In the genomic region with DNA sequence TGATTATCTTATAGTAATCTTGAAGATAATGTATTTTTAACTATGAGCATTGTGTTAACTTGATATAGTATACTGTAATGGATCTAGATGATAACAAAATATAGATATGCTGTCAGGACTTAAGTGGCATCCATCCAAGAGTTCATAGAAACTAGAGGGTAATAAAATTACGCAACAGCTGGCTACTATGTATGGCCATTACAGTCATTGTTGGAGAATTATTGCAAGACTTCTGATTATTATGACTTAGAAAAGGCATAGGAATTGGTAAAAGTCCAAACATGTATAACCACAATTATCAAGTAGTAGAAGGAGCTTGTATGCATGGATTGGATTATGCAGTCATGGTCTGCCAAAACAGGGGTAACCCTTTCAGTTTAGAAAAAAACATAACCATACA, we compare ENCODE assay signal across 1 cellular context.
TF ChIP-seq lines count a peak whose summit lies in the region.

No MANE protein-coding gene starts in this region.

TF ChIP-seq in GM12878, 131 proteins besides CTCF, POLR2A, EP300 and RAD21:
- TF ChIP-seq ATF3 (IDR thresholded peaks at IDR 0.05; ENCODE audit: borderline replicate concordance, extremely low read depth, low read depth, low read length) (no peak), NR2C2 (IDR thresholded peaks at IDR 0.05; ENCODE audit: borderline replicate concordance, control insufficient read depth, insufficient read length, low read depth) (no peak), SPI1 (IDR thresholded peaks at IDR 0.05; ENCODE audit: borderline replicate concordance, insufficient read depth, low read depth, low read length) (no peak), ZNF24 (IDR thresholded peaks at IDR 0.05) (no peak), EED (IDR thresholded peaks at IDR 0.05; ENCODE audit: low read depth) (no peak), TCF12 (IDR thresholded peaks at IDR 0.05; ENCODE audit: low read depth, low read length) (no peak), BCL3 (IDR thresholded peaks at IDR 0.05; ENCODE audit: borderline replicate concordance, insufficient read depth, low read depth, low read length, poor library complexity, severe bottlenecking) (no peak), POU2F2 (IDR thresholded peaks at IDR 0.05; ENCODE audit: borderline replicate concordance, low read depth, low read length) (no peak), SIX5 (IDR thresholded peaks at IDR 0.05; ENCODE audit: low read depth, low read length, severe bottlenecking) (no peak), ZNF622 (IDR thresholded peaks at IDR 0.05) (no peak), TARDBP (IDR thresholded peaks at IDR 0.05; ENCODE audit: borderline replicate concordance) (no peak), YBX1 (IDR thresholded peaks at IDR 0.05) (no peak)
